12 cellular contexts compared by ENCODE assay signal in the genomic region with DNA sequence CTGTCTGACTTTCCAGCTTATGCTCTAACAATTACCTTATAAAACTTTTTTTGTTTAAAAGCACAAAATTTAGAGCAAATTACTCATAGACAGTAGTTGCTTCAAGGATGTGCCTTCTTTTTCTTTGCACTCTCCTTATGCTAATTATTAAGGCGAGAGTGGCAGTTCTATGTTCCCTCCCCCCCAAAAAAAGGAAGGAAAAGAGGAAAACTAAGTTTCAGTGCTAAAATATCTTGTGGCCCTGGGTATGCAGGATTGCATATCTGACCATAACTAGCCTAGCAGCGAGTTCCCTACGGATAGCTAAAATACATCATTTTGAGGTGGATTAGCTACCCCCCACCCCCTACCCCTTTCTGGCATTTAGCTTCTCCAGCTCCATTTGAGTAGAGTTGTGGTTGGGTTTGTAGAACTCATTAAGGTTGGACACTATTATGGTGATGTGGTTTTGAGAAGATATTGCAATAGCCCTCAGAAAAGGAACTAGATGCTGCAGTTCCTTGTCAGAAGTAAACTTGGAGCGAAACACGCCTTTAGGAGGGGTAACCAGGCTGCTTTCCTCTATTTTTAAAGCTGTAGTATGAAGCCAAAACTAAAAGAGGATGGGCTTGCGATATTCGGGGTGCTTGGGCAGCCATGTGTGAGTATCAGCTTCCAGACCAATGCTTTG.
DNase-seq lines count a peak whose midpoint lies in the region; ATAC-seq and TF ChIP-seq lines count a peak whose summit lies in the region.
"Had no signal": no experiment of that assay in that cellular context is flagged by ENCODE, and none has a peak within 500 bp of the region (broad histone marks: within the 10 kb centered on the region; RNA-seq: fewer than 3 reads in every experiment).

No MANE protein-coding gene starts in this region.

- H3K9me3 ChIP-seq in BLaER1 (peaks cover 6% of the 10 kb centered on the region), breast epithelium (no peaks in the 10 kb centered on the region)
- H3K9me3 ChIP-seq: thoracic aorta had no signal

- H3K4me3 ChIP-seq in BLaER1 (no peak overlapping the region), breast epithelium (no peak overlapping the region)
- H3K4me3 ChIP-seq: thoracic aorta had no signal

- no peaks in the 10 kb centered on the region for H3K9me3 Mint-ChIP-seq in central memory CD8-positive, alpha-beta T cell

- peaks cover 37% of the 10 kb centered on the region for H3K4me1 Mint-ChIP-seq in central memory CD8-positive, alpha-beta T cell

- peaks cover 6% of the 10 kb centered on the region for H3K36me3 Mint-ChIP-seq in central memory CD8-positive, alpha-beta T cell (ENCODE audit: insufficient read depth)

- no peak for TF ChIP-seq CTCF in breast epithelium (IDR thresholded peaks at IDR 0.05)

- no peak overlapping the region for H3K4me3 Mint-ChIP-seq in central memory CD8-positive, alpha-beta T cell

- H3K36me3 ChIP-seq in BLaER1 (peaks cover 23% of the 10 kb centered on the region), breast epithelium (no peaks in the 10 kb centered on the region)
- H3K36me3 ChIP-seq: thoracic aorta had no signal

- no peak for DNase-seq in central memory CD8-positive, alpha-beta T cell (ENCODE audit: low spot score in 2 of 2)
- DNase-seq in GM19238 (ENCODE audit: insufficient read length, low spot score) (no peak), breast epithelium (ENCODE audit: low spot score in 2 of 2) (no peak)
- no peak for DNase-seq in stimulated activated naive CD4-positive, alpha-beta T cell treated with Interleukin-2 at 50 U/mL for 16 hours (lab: John Stamatoyannopoulos, UW)
- DNase-seq: IMR-90, islet precursor cell had no signal

- intact Hi-C loops in breast epithelium (cut with DNase I; ENCODE audit: low total_unique reads): no loop called here

- H3K27ac ChIP-seq in BLaER1: no peak overlapping the region
- peak overlapping the region in 1 of 2 donors; percentile 13 for H3K27ac ChIP-seq in breast epithelium
- H3K27ac ChIP-seq: C4-2B, thoracic aorta had no signal

- H4K20me1 ChIP-seq in BLaER1: no peaks in the 10 kb centered on the region

- H3K4me1 ChIP-seq in BLaER1: peaks cover 17% of the 10 kb centered on the region
- no peaks in the 10 kb centered on the region for H3K4me1 ChIP-seq in breast epithelium

- peak overlapping the region; percentile 38 for H3K27ac Mint-ChIP-seq in central memory CD8-positive, alpha-beta T cell (ENCODE audit: low read depth)

- H3K27me3 ChIP-seq in BLaER1 (no peaks in the 10 kb centered on the region), breast epithelium (no peaks in the 10 kb centered on the region)

- H3K9ac ChIP-seq in BLaER1: no peak overlapping the region

- TF ChIP-seq POLR2A in breast epithelium (IDR thresholded peaks at IDR 0.05): no peak

- H3K4me2 ChIP-seq in BLaER1: peak overlapping the region; percentile 42

- ATAC-seq in GM19397 (IDR thresholded peaks at IDR 0.05; ENCODE audit: unreplicated experiment) (peak; percentile 44), HG03469 (IDR thresholded peaks at IDR 0.05; ENCODE audit: unreplicated experiment) (peak; percentile 26), GM18858 (IDR thresholded peaks at IDR 0.05; ENCODE audit: unreplicated experiment) (no peak)
- ATAC-seq in central memory CD8-positive, alpha-beta T cell (replicated peaks; ENCODE audit: extremely low read depth, poor library complexity, severe bottlenecking): no peak

- no peaks in the 10 kb centered on the region for H3K27me3 Mint-ChIP-seq in central memory CD8-positive, alpha-beta T cell

Comparison
In these comparisons a context has a peak if more than half of its experiments do, and no peak if none do; other contexts are left out.
1. ATAC-seq: peak in GM19397 (single experiment) and HG03469 (single experiment); none in central memory CD8-positive, alpha-beta T cell (single experiment) and GM18858 (single experiment).